ENCODE assay signal across 28 cellular contexts in genomic region chr3:56055616-56056350, GRCh38.
DNase-seq lines count a peak whose midpoint lies in the region; ATAC-seq and TF ChIP-seq lines count a peak whose summit lies in the region.
"Had no signal": no experiment of that assay in that cellular context is flagged by ENCODE, and none has a peak within 500 bp of the region (broad histone marks: within the 10 kb centered on the region; RNA-seq: fewer than 3 reads in every experiment).

No MANE protein-coding gene starts in this region.

- peaks cover 72% of the 10 kb centered on the region for H3K4me1 ChIP-seq in Caco-2
- peaks cover 43% of the 10 kb centered on the region for H3K4me1 ChIP-seq in HUES48 (ENCODE audit: control insufficient read depth, insufficient read depth, low read length)
- H3K4me1 ChIP-seq in spleen: no peaks in the 10 kb centered on the region
- H3K4me1 ChIP-seq: A549, breast epithelium, gastroesophageal sphincter, sigmoid colon, transverse colon had no signal

- peaks cover 60% of the 10 kb centered on the region for H3K4me1 Mint-ChIP-seq in Caco-2 (ENCODE audit: low read depth, unreplicated experiment)
- H3K4me1 Mint-ChIP-seq in CD14-positive monocyte: no peaks in the 10 kb centered on the region
- H3K4me1 Mint-ChIP-seq: activated CD8-positive, alpha-beta memory T cell treated with anti-CD3 and anti-CD28 coated beads, Interleukin-2, amount 10 ng/mL, durations not matched to agents 7 days and 5 days; CD4-positive, alpha-beta memory T cell; T-helper 17 cell had no signal

- no peak overlapping the region for H3K9ac ChIP-seq in HUES48 (ENCODE audit: low read depth, low read length)
- H3K9ac ChIP-seq: neural progenitor cell, SK-N-SH had no signal

- no peaks in the 10 kb centered on the region for H3K27me3 Mint-ChIP-seq in Caco-2 (ENCODE audit: insufficient read depth, unreplicated experiment)
- H3K27me3 Mint-ChIP-seq in CD14-positive monocyte (ENCODE audit: low read depth in 3 of 3): peaks cover 0 to 3% (median 2%) of the 10 kb centered on the region in 3 donors
- H3K27me3 Mint-ChIP-seq: activated CD8-positive, alpha-beta memory T cell treated with anti-CD3 and anti-CD28 coated beads, Interleukin-2, amount 10 ng/mL, durations not matched to agents 7 days and 5 days; CD4-positive, alpha-beta memory T cell; T-helper 17 cell had no signal

- no peak for TF ChIP-seq POLR2A in spleen (IDR thresholded peaks at IDR 0.05)

- CTCF ChIA-PET in Caco-2 (lab: Charles Lee): interaction anchor here (1.1 kb wide), 1 partner anchor 196 kb away, joined by 4 read pairs; no protein-coding TSS in a partner anchor

- peak; percentile 48 to 65 for DNase-seq in Caco-2
- peak; percentile 13 for DNase-seq in astrocyte of the cerebellum (ENCODE audit: low read depth)
- DNase-seq in iPS-NIHi11 (ENCODE audit: low spot score): peak; percentile 26
- DNase-seq in CD14-positive monocyte (ENCODE audit: low spot score): no peak
- DNase-seq in NCI-H1105 (lab: John Stamatoyannopoulos, UW): no peak
- no peak for DNase-seq in spleen
- DNase-seq: activated CD4-positive, alpha-beta T cell treated with anti-CD3 and anti-CD28 coated beads, Interleukin-2, amount 50 U/mL, for 4 hours; activated CD8-positive, alpha-beta memory T cell treated with anti-CD3 and anti-CD28 coated beads, Interleukin-2, amount 10 ng/mL, durations not matched to agents 7 days and 5 days; activated naive CD4-positive, alpha-beta T cell treated with Interleukin-2 at 50 U/mL for 16 hours; activated T-cell treated with anti-CD3 and anti-CD28 coated beads, Interleukin-2, amount 50 U/mL, for 48 hours; CD4-positive, alpha-beta memory T cell; IMR-90; mammary epithelial cell; NCI-H526; PC-3; sigmoid colon; SK-N-SH; stimulated activated CD4-positive, alpha-beta T cell treated with anti-CD3 and anti-CD28 coated beads, Interleukin-4, amount 100 ng/mL, for 4 hours; T-helper 17 cell; transverse colon had no signal

- H3K27me3 ChIP-seq in Caco-2 (replicated peaks; ENCODE audit: control insufficient read depth, insufficient read depth, low read length) (no peaks in the 10 kb centered on the region), HUES48 (ENCODE audit: control insufficient read depth, insufficient read depth, low read length) (no peaks in the 10 kb centered on the region), spleen (replicated peaks in 1 of 7) (no peaks in the 10 kb centered on the region)
- H3K27me3 ChIP-seq: breast epithelium, gastroesophageal sphincter, neural progenitor cell, sigmoid colon, transverse colon had no signal

- H3K4me3 ChIP-seq in Caco-2 (ENCODE audit: low read depth, low read length) (no peak overlapping the region), HUES48 (ENCODE audit: low read depth, low read length) (no peak overlapping the region), astrocyte of the cerebellum (ENCODE audit: low read depth, low read length) (no peak overlapping the region), spleen (no peak overlapping the region)
- H3K4me3 ChIP-seq: A549, breast epithelium, gastroesophageal sphincter, GM12878, neural progenitor cell, sigmoid colon, transverse colon had no signal

- H3K9me3 Mint-ChIP-seq in Caco-2 (ENCODE audit: unreplicated experiment) (no peaks in the 10 kb centered on the region), CD14-positive monocyte (peaks cover 0 to 1% (median 0%) of the 10 kb centered on the region in 7 donors)
- H3K9me3 Mint-ChIP-seq: neural progenitor cell had no signal

- H3K27ac ChIP-seq in HUES48 (ENCODE audit: low read depth, low read length) (peak overlapping the region; percentile 59), spleen (no peak overlapping the region)
- H3K27ac ChIP-seq: A549, breast epithelium, gastroesophageal sphincter, neural progenitor cell, sigmoid colon, transverse colon had no signal

- no peaks in the 10 kb centered on the region for H3K36me3 Mint-ChIP-seq in Caco-2 (ENCODE audit: insufficient read depth, unreplicated experiment)
- H3K36me3 Mint-ChIP-seq in CD14-positive monocyte: no peaks in the 10 kb centered on the region
- H3K36me3 Mint-ChIP-seq: activated CD8-positive, alpha-beta memory T cell treated with anti-CD3 and anti-CD28 coated beads, Interleukin-2, amount 10 ng/mL, durations not matched to agents 7 days and 5 days; CD4-positive, alpha-beta memory T cell; neural progenitor cell had no signal

- TF ChIP-seq CTCF in Caco-2 (IDR thresholded peaks at IDR 0.05; ENCODE audit: insufficient read depth in 1 of 2, low read depth in 1 of 2, low read length in 1 of 2, severe bottlenecking in 1 of 2, unreplicated experiment in 1 of 2) (no peak), astrocyte of the cerebellum (IDR thresholded peaks at IDR 0.05; ENCODE audit: low read depth, low read length, missing control alignments) (no peak), CD14-positive monocyte (IDR thresholded peaks at IDR 0.05) (no peak), spleen (IDR thresholded peaks at IDR 0.05 in 8 of 11, conservative IDR thresholded peaks at IDR 0.05 in 3 of 11) (no peak)

- intact Hi-C loops in Caco-2 (cut with micrococcal nuclease; ENCODE audit: unreplicated experiment): loop anchor here (1.0 to 2.0 kb wide), 2 partner anchors 14 to 77 kb away; no protein-coding TSS in a partner anchor
- intact Hi-C loops in CD14-positive monocyte (cut with micrococcal nuclease): no loop called here
- intact Hi-C loops in spleen (cut with DNase I; ENCODE audit: low total_unique reads): no loop called here

- no peaks in the 10 kb centered on the region for H3K9me3 ChIP-seq in Caco-2
- no peaks in the 10 kb centered on the region for H3K9me3 ChIP-seq in HUES48 (ENCODE audit: control insufficient read depth, insufficient read depth, low read length)
- H3K9me3 ChIP-seq in spleen: no peaks in the 10 kb centered on the region
- H3K9me3 ChIP-seq: A549, breast epithelium, gastroesophageal sphincter, sigmoid colon, SK-N-SH, transverse colon had no signal

- in situ Hi-C loops in astrocyte of the cerebellum (cut with HindIII; ENCODE audit: low sequenced_read_pairs): no loop called here

- H3K36me3 ChIP-seq in Caco-2 (ENCODE audit: control insufficient read depth, insufficient read depth, low read length) (no peaks in the 10 kb centered on the region), HUES48 (ENCODE audit: control insufficient read depth, insufficient read depth, low read length) (no peaks in the 10 kb centered on the region), spleen (no peaks in the 10 kb centered on the region)
- H3K36me3 ChIP-seq: breast epithelium, gastroesophageal sphincter, neural progenitor cell, sigmoid colon, transverse colon had no signal

- no TSS peak for BruUV-seq in Caco-2 (replicated peaks; lab: Mats Ljungman, UMichigan)

- no peak for ATAC-seq in HG03108 (IDR thresholded peaks at IDR 0.05; ENCODE audit: unreplicated experiment)
- ATAC-seq: A549; activated CD4-positive, CD25-positive, alpha-beta regulatory T cell treated with anti-CD3 and anti-CD28 coated beads, Interleukin-2, amount 50 U/mL, for 24 hours; activated CD8-positive, alpha-beta memory T cell treated with anti-CD3 and anti-CD28 coated beads, Interleukin-2, amount 10 ng/mL, durations not matched to agents 7 days and 5 days; gastroesophageal sphincter; GM12878; PC-3; T-helper 17 cell had no signal

- POLR2A ChIA-PET in Caco-2 (lab: Charles Lee): no interaction called here

- peak overlapping the region; percentile 72 for H3K27ac Mint-ChIP-seq in Caco-2 (ENCODE audit: unreplicated experiment)
- H3K27ac Mint-ChIP-seq in CD14-positive monocyte: no peak overlapping the region
- H3K27ac Mint-ChIP-seq: activated CD8-positive, alpha-beta memory T cell treated with anti-CD3 and anti-CD28 coated beads, Interleukin-2, amount 10 ng/mL, durations not matched to agents 7 days and 5 days; CD4-positive, alpha-beta memory T cell; neural progenitor cell; T-helper 17 cell had no signal

- WGBS in spleen, 5 donors: 80 to 86% (median 81%) methylated on average over 3 of the region's 3 CpGs

- H3K4me3 Mint-ChIP-seq in Caco-2 (ENCODE audit: unreplicated experiment) (no peak overlapping the region), CD14-positive monocyte (no peak overlapping the region)
- H3K4me3 Mint-ChIP-seq: activated CD8-positive, alpha-beta memory T cell treated with anti-CD3 and anti-CD28 coated beads, Interleukin-2, amount 10 ng/mL, durations not matched to agents 7 days and 5 days; CD4-positive, alpha-beta memory T cell; neural progenitor cell; T-helper 17 cell had no signal

Comparison
In these comparisons a context has a peak if more than half of its experiments do, and no peak if none do; other contexts are left out.
1. DNase-seq: peak in Caco-2 (2 of 2), astrocyte of the cerebellum (single experiment) and iPS-NIHi11 (single experiment); none in CD14-positive monocyte (single experiment), NCI-H1105 (single experiment) and spleen (single experiment).